In genomic region chr4:57191523-57192034, GRCh38 we compare ENCODE assay signal across 16 cellular contexts.
A peak's percentile ranks its signal among the peaks of the same experiment; 100 is the strongest.
DNase-seq lines count a peak whose midpoint lies in the region; FAIRE-seq and TF ChIP-seq lines count a peak whose summit lies in the region.
"Had no signal": no experiment of that assay in that cellular context is flagged by ENCODE, and none has a peak within 500 bp of the region (broad histone marks: within the 10 kb centered on the region; RNA-seq: fewer than 3 reads in every experiment).

No MANE protein-coding gene starts in this region.

- H2BK5ac ChIP-seq in mesenchymal stem cell (ENCODE audit: low read depth, low read length, poor library complexity, severe bottlenecking): no peak overlapping the region

- DNase-seq in DMS 273 (lab: John Stamatoyannopoulos, UW; ENCODE audit: unreplicated experiment) (peak; percentile 74), LNCaP clone FGC (ENCODE audit: low read depth) (peak; percentile 46), colonic mucosa (peak; percentile 37), mesenchymal stem cell (peak; percentile 10), coronary artery (ENCODE audit: low spot score) (no peak), GM19239 (ENCODE audit: insufficient read length, low spot score) (no peak), T1000 (lab: John Stamatoyannopoulos, UW) (no peak)
- DNase-seq in activated CD4-positive, alpha-beta memory T cell treated with anti-CD3 and anti-CD28 coated beads, Interleukin-2, amount 10 ng/mL, durations not matched to agents 7 days and 5 days: no peak
- DNase-seq: activated CD8-positive, alpha-beta memory T cell treated with anti-CD3 and anti-CD28 coated beads, Interleukin-2, amount 50 U/mL, for 4 hours; activated naive CD4-positive, alpha-beta T cell treated with anti-CD3 and anti-CD28 coated beads, Interleukin-2, amount 50 U/mL, for 16 hours; cerebellar nuclear complex; DMS153 had no signal

- CTCF ChIA-PET in activated CD4-positive, alpha-beta memory T cell treated with anti-CD3 and anti-CD28 coated beads, Interleukin-2, amount 10 ng/mL, durations not matched to agents 7 days and 5 days (lab: Charles Lee): interaction anchor here (1.1 to 3.9 kb wide), 7 partner anchors 8 to 28 kb away, joined by 3 to 21 read pairs (median 5); no protein-coding TSS in a partner anchor

- no peak overlapping the region for H2BK15ac ChIP-seq in mesenchymal stem cell (ENCODE audit: low read depth, poor library complexity, severe bottlenecking)

- H3K4me2 ChIP-seq in mesenchymal stem cell (ENCODE audit: low read length, poor library complexity, severe bottlenecking): no peak overlapping the region
- H3K4me2 ChIP-seq: KMS-11 had no signal

- no peak overlapping the region for H4K91ac ChIP-seq in mesenchymal stem cell (ENCODE audit: low read length)

- no peak for FAIRE-seq in GM19239 (lab: Jason Lieb, UNC)

- TF ChIP-seq CTCF in LNCaP clone FGC (IDR thresholded peaks at IDR 0.05; ENCODE audit: control insufficient read depth, extremely low read depth, insufficient read depth): no peak
- no peak for TF ChIP-seq CTCF in colonic mucosa (IDR thresholded peaks at IDR 0.05)
- TF ChIP-seq CTCF in coronary artery (IDR thresholded peaks at IDR 0.05): no peak

- H3K27me3 Mint-ChIP-seq in activated CD4-positive, alpha-beta memory T cell treated with anti-CD3 and anti-CD28 coated beads, Interleukin-2, amount 10 ng/mL, durations not matched to agents 7 days and 5 days: peaks cover 3% of the 10 kb centered on the region

- no peaks in the 10 kb centered on the region for H3K4me1 Mint-ChIP-seq in activated CD4-positive, alpha-beta memory T cell treated with anti-CD3 and anti-CD28 coated beads, Interleukin-2, amount 10 ng/mL, durations not matched to agents 7 days and 5 days

- no peak overlapping the region for H3K14ac ChIP-seq in mesenchymal stem cell (ENCODE audit: low read length in 2 of 2)

- intact Hi-C loops in colonic mucosa (cut with DNase I): no loop called here

- H2AFZ ChIP-seq in mesenchymal stem cell (ENCODE audit: low read depth, low read length): no peak overlapping the region

- H3K27ac ChIP-seq in colonic mucosa (no peak overlapping the region), mesenchymal stem cell (ENCODE audit: low read length, poor library complexity, severe bottlenecking) (no peak overlapping the region), coronary artery (no peak overlapping the region)
- H3K27ac ChIP-seq: KMS-11 had no signal

- H3K4me3 Mint-ChIP-seq in activated CD4-positive, alpha-beta memory T cell treated with anti-CD3 and anti-CD28 coated beads, Interleukin-2, amount 10 ng/mL, durations not matched to agents 7 days and 5 days: no peak overlapping the region
- H3K4me3 Mint-ChIP-seq: stimulated activated naive CD8-positive, alpha-beta T cell treated with anti-CD3 and anti-CD28 coated beads, Interleukin-15, Interleukin-2, amounts not matched to agents 100 ng/mL and 50 ng/mL, for 24 hours had no signal

- H3K27ac Mint-ChIP-seq in activated CD4-positive, alpha-beta memory T cell treated with anti-CD3 and anti-CD28 coated beads, Interleukin-2, amount 10 ng/mL, durations not matched to agents 7 days and 5 days: no peak overlapping the region
- H3K27ac Mint-ChIP-seq: stimulated activated naive CD8-positive, alpha-beta T cell treated with anti-CD3 and anti-CD28 coated beads, Interleukin-15, Interleukin-2, amounts not matched to agents 100 ng/mL and 50 ng/mL, for 24 hours had no signal

- 31% methylated on average over 1 of the region's 1 CpG for WGBS in mesenchymal stem cell

- no peak overlapping the region for H3K23ac ChIP-seq in mesenchymal stem cell (ENCODE audit: low read length in 2 of 2)

- H3K9me3 ChIP-seq in colonic mucosa (no peaks in the 10 kb centered on the region), mesenchymal stem cell (ENCODE audit: control insufficient read depth, low read length) (no peaks in the 10 kb centered on the region)

- no peaks in the 10 kb centered on the region for H3K36me3 ChIP-seq in colonic mucosa
- no peaks in the 10 kb centered on the region for H3K36me3 ChIP-seq in mesenchymal stem cell (ENCODE audit: control insufficient read depth in 1 of 2, insufficient read depth in 2 of 2, low read depth in 1 of 2, low read length in 2 of 2)
- H3K36me3 ChIP-seq: WERI-Rb-1 had no signal

- H2BK12ac ChIP-seq in mesenchymal stem cell (ENCODE audit: low read length in 2 of 2): no peak overlapping the region

- no peak overlapping the region for H3K4me3 ChIP-seq in LNCaP clone FGC (ENCODE audit: low read depth, low read length)
- H3K4me3 ChIP-seq in colonic mucosa: no peak overlapping the region
- no peak overlapping the region for H3K4me3 ChIP-seq in mesenchymal stem cell (ENCODE audit: insufficient read depth in 1 of 2, low read depth in 1 of 2, low read length in 2 of 2)
- no peak overlapping the region for H3K4me3 ChIP-seq in coronary artery
- H3K4me3 ChIP-seq: GM12878 had no signal

- H2BK120ac ChIP-seq in mesenchymal stem cell (ENCODE audit: low read depth, low read length): no peak overlapping the region

- H3K9ac ChIP-seq in colonic mucosa (ENCODE audit: low read depth in 2 of 2, low read length in 2 of 2): no peak overlapping the region
- no peak overlapping the region for H3K9ac ChIP-seq in mesenchymal stem cell (ENCODE audit: low read length)
- H3K9ac ChIP-seq: KMS-11 had no signal

- no peaks in the 10 kb centered on the region for H3K27me3 ChIP-seq in colonic mucosa
- peaks cover 0 to 10% of the 10 kb centered on the region in 2 experiments for H3K27me3 ChIP-seq in mesenchymal stem cell (ENCODE audit: control insufficient read depth in 1 of 2, insufficient read depth in 1 of 2, low read length in 2 of 2)

- no peaks in the 10 kb centered on the region for H3K9me3 Mint-ChIP-seq in activated CD4-positive, alpha-beta memory T cell treated with anti-CD3 and anti-CD28 coated beads, Interleukin-2, amount 10 ng/mL, durations not matched to agents 7 days and 5 days
- H3K9me3 Mint-ChIP-seq: stimulated activated naive CD8-positive, alpha-beta T cell treated with anti-CD3 and anti-CD28 coated beads, Interleukin-15, Interleukin-2, amounts not matched to agents 100 ng/mL and 50 ng/mL, for 24 hours had no signal

- POLR2A ChIA-PET in activated CD4-positive, alpha-beta memory T cell treated with anti-CD3 and anti-CD28 coated beads, Interleukin-2, amount 10 ng/mL, durations not matched to agents 7 days and 5 days (lab: Charles Lee): no interaction called here

- H4K8ac ChIP-seq in mesenchymal stem cell (ENCODE audit: low read length): no peak overlapping the region

- H3K79me1 ChIP-seq in mesenchymal stem cell (replicated peaks; ENCODE audit: low read length, poor library complexity, severe bottlenecking): no peaks in the 10 kb centered on the region

- H3K36me3 Mint-ChIP-seq in activated CD4-positive, alpha-beta memory T cell treated with anti-CD3 and anti-CD28 coated beads, Interleukin-2, amount 10 ng/mL, durations not matched to agents 7 days and 5 days (ENCODE audit: low read depth): no peaks in the 10 kb centered on the region

- H3K4me1 ChIP-seq in colonic mucosa (no peaks in the 10 kb centered on the region), mesenchymal stem cell (ENCODE audit: control insufficient read depth, insufficient read depth, low read depth, low read length) (peaks cover 2% of the 10 kb centered on the region)

- H3K4ac ChIP-seq in mesenchymal stem cell (ENCODE audit: low read depth in 1 of 2, low read length in 2 of 2): no peak overlapping the region

- no peak overlapping the region for H3K18ac ChIP-seq in mesenchymal stem cell (ENCODE audit: low read depth in 1 of 2, low read length in 2 of 2)

- H2AK5ac ChIP-seq in mesenchymal stem cell (ENCODE audit: low read length, severe bottlenecking): no peak overlapping the region

Comparison
In these comparisons a context has a peak if more than half of its experiments do, and no peak if none do; other contexts are left out.
1. DNase-seq: peak in DMS 273 (single experiment), LNCaP clone FGC (single experiment), colonic mucosa (single experiment) and mesenchymal stem cell (single experiment); none in activated CD4-positive, alpha-beta memory T cell treated with anti-CD3 and anti-CD28 coated beads, Interleukin-2, amount 10 ng/mL, durations not matched to agents 7 days and 5 days (single experiment), coronary artery (single experiment), GM19239 (single experiment) and T1000 (single experiment).